8 cellular contexts compared by ENCODE assay signal in genomic region chr19:36528921-36529518, GRCh38. TPM values are rescaled to one million over a fixed set of nuclear protein-coding genes. Genes with fewer than 3 reads are reported as not detected.
DNase-seq lines count a peak whose midpoint lies in the region; ATAC-seq, FAIRE-seq and TF ChIP-seq lines count a peak whose summit lies in the region.

No MANE protein-coding gene starts in this region.

- TF ChIP-seq CTCF in hepatocyte (IDR thresholded peaks at IDR 0.05; ENCODE audit: poor library complexity) (no peak), spleen (IDR thresholded peaks at IDR 0.05 in 8 of 11, conservative IDR thresholded peaks at IDR 0.05 in 3 of 11) (no peak)

- no peaks in the 10 kb centered on the region for H3K27me3 ChIP-seq in BLaER1 treated with 17β-estradiol and CSF1 and Interleukin-3, amounts not matched to agents 10 nM and 100 nM
- H3K27me3 ChIP-seq in hepatocyte: no peaks in the 10 kb centered on the region
- H3K27me3 ChIP-seq in spleen (replicated peaks in 1 of 7): no peaks in the 10 kb centered on the region

- peak overlapping the region; percentile 99 for H3K4me3 Mint-ChIP-seq in activated T-helper 17 cell treated with anti-CD3 and anti-CD28 coated beads, Interleukin-2, amount 50 U/mL, for 72 hours

- H3K27ac ChIP-seq in BLaER1 treated with 17β-estradiol and CSF1 and Interleukin-3, amounts not matched to agents 10 nM and 100 nM: peak overlapping the region; percentile 81 to 97 (median 94)
- H3K27ac ChIP-seq in hepatocyte (peak overlapping the region; percentile 95), spleen (peak overlapping the region; percentile 87 to 94 (median 92))

- TF ChIP-seq POLR2A in spleen (IDR thresholded peaks at IDR 0.05): no peak

- intact Hi-C loops in spleen (cut with DNase I; ENCODE audit: low total_unique reads): loop anchor here (5.0 kb wide), 1 partner anchor 43 kb away; the partner anchor contains the start of gene ZNF529

- H3K4me1 Mint-ChIP-seq in activated T-helper 17 cell treated with anti-CD3 and anti-CD28 coated beads, Interleukin-2, amount 50 U/mL, for 72 hours: peaks cover 21% of the 10 kb centered on the region

- peak overlapping the region; percentile 86 to 95 (median 90) for H3K9ac ChIP-seq in BLaER1 treated with 17β-estradiol and CSF1 and Interleukin-3, amounts not matched to agents 10 nM and 100 nM

- H3K36me3 Mint-ChIP-seq in activated T-helper 17 cell treated with anti-CD3 and anti-CD28 coated beads, Interleukin-2, amount 50 U/mL, for 72 hours (ENCODE audit: low read depth): peaks cover 41% of the 10 kb centered on the region

- H3K4me2 ChIP-seq in BLaER1 treated with 17β-estradiol and CSF1 and Interleukin-3, amounts not matched to agents 10 nM and 100 nM: peak overlapping the region; percentile 69 to 96 (median 87)
- peak overlapping the region; percentile 92 for H3K4me2 ChIP-seq in hepatocyte

- H4K20me1 ChIP-seq in BLaER1 treated with 17β-estradiol and CSF1 and Interleukin-3, amounts not matched to agents 10 nM and 100 nM: no peaks in the 10 kb centered on the region; a peak in 1 of 22 replicates
- H4K20me1 ChIP-seq in hepatocyte (ENCODE audit: insufficient read depth, poor library complexity, severe bottlenecking): no peaks in the 10 kb centered on the region

- no peaks in the 10 kb centered on the region for H3K27me3 Mint-ChIP-seq in activated T-helper 17 cell treated with anti-CD3 and anti-CD28 coated beads, Interleukin-2, amount 50 U/mL, for 72 hours

- ATAC-seq in GM19043 (IDR thresholded peaks at IDR 0.05; ENCODE audit: low read depth, unreplicated experiment) (peak; percentile 5), HG03139 (IDR thresholded peaks at IDR 0.05; ENCODE audit: unreplicated experiment) (no peak)
- ATAC-seq in activated T-helper 17 cell treated with anti-CD3 and anti-CD28 coated beads, Interleukin-2, amount 50 U/mL, for 72 hours (replicated peaks): peak; percentile 41

- H3K4me3 ChIP-seq in BLaER1 treated with 17β-estradiol and CSF1 and Interleukin-3, amounts not matched to agents 10 nM and 100 nM: peak overlapping the region; percentile 68 to 86 (median 78)
- H3K4me3 ChIP-seq in hepatocyte (peak overlapping the region; percentile 55), spleen (peak overlapping the region; percentile 54 to 90 (median 66))

- peaks cover 12 to 20% (median 16%) of the 10 kb centered on the region in 10 experiments; a peak in 18 of 20 replicates for H3K4me1 ChIP-seq in BLaER1 treated with 17β-estradiol and CSF1 and Interleukin-3, amounts not matched to agents 10 nM and 100 nM
- H3K4me1 ChIP-seq in hepatocyte (ENCODE audit: insufficient read depth) (peaks cover 12% of the 10 kb centered on the region), spleen (peaks cover 0 to 29% (median 26%) of the 10 kb centered on the region in 6 donors)

- H3K9me3 Mint-ChIP-seq in activated T-helper 17 cell treated with anti-CD3 and anti-CD28 coated beads, Interleukin-2, amount 50 U/mL, for 72 hours: peaks cover 7% of the 10 kb centered on the region

- H3K27ac Mint-ChIP-seq in activated T-helper 17 cell treated with anti-CD3 and anti-CD28 coated beads, Interleukin-2, amount 50 U/mL, for 72 hours: peak overlapping the region; percentile 99

- peaks cover 62% of the 10 kb centered on the region for H3K79me2 ChIP-seq in hepatocyte

- WGBS in hepatocyte (ENCODE audit: low lambda C conversion rate, missing lambda C conversion rate): 11% methylated on average over 12 of the region's 12 CpGs
- WGBS in spleen, 5 donors: 12 to 14% (median 13%) methylated on average over 12 of the region's 12 CpGs

- H3K9me2 ChIP-seq in hepatocyte (replicated peaks; ENCODE audit: insufficient read depth): no peaks in the 10 kb centered on the region

- no peak for FAIRE-seq in HTR-8/SVneo (lab: Jason Lieb, UNC)

- peaks cover 66 to 80% (median 72%) of the 10 kb centered on the region in 11 experiments for H3K9me3 ChIP-seq in BLaER1 treated with 17β-estradiol and CSF1 and Interleukin-3, amounts not matched to agents 10 nM and 100 nM (replicated peaks in 1 of 11)
- H3K9me3 ChIP-seq in hepatocyte (ENCODE audit: low read depth) (peaks cover 34% of the 10 kb centered on the region), spleen (peaks cover 11 to 78% (median 76%) of the 10 kb centered on the region in 8 donors)

- peaks cover 37 to 68% (median 56%) of the 10 kb centered on the region in 11 experiments for H3K36me3 ChIP-seq in BLaER1 treated with 17β-estradiol and CSF1 and Interleukin-3, amounts not matched to agents 10 nM and 100 nM
- H3K36me3 ChIP-seq in hepatocyte (replicated peaks; ENCODE audit: insufficient read depth, low read depth): peaks cover 7% of the 10 kb centered on the region
- peaks cover 0 to 61% (median 17%) of the 10 kb centered on the region in 6 donors for H3K36me3 ChIP-seq in spleen

- DNase-seq in HTR-8/SVneo (ENCODE audit: insufficient read length, low spot score) (peak; percentile 7), hepatocyte (ENCODE audit: low spot score) (peak; percentile 39), spleen (no peak), GF-D8 (lab: John Stamatoyannopoulos, UW) (no peak)

- H2AFZ ChIP-seq in hepatocyte: peak overlapping the region; percentile 92

RNA-seq across cellular contexts. Expression of gene ZNF260, which starts 0.9 kb away (rescaled TPM):
- 1 to 10 TPM; 3.5 to 6.1 TPM for total RNA-seq in activated T-helper 17 cell treated with anti-CD3 and anti-CD28 coated beads, Interleukin-2, amount 50 U/mL, for 72 hours
- total RNA-seq in hepatocyte (16.4 and 20.3 TPM in 2 replicates), spleen (10 to 100 TPM in 5 of 7 donors, 1 to 10 TPM in 2; 8.7 to 14.8 (median 12.4) TPM)
- polyA plus RNA-seq in hepatocyte (11.8 and 12.9 TPM in 2 replicates), spleen (1 to 10 TPM; 2.9 to 5.4 (median 3.7) TPM)

RNA-seq across cellular contexts. Expression of gene ZNF566, which starts 39.7 kb away (rescaled TPM):
- total RNA-seq in activated T-helper 17 cell treated with anti-CD3 and anti-CD28 coated beads, Interleukin-2, amount 50 U/mL, for 72 hours: 1 to 10 TPM; 4.0 to 5.6 TPM
- total RNA-seq in hepatocyte (12.7 and 13.0 TPM in 2 replicates), spleen (10 to 100 TPM; 14.6 to 24.8 (median 17.5) TPM)
- polyA plus RNA-seq in hepatocyte (4.0 and 5.8 TPM in 2 replicates), spleen (1 to 10 TPM; 6.6 to 7.6 (median 7.4) TPM)

RNA-seq across cellular contexts. Expression of gene ZNF529, which starts 44.1 kb away (rescaled TPM):
- 10 to 100 TPM in 1 of 2 donors, 1 to 10 TPM in 1; 9.2 to 18.1 TPM for total RNA-seq in activated T-helper 17 cell treated with anti-CD3 and anti-CD28 coated beads, Interleukin-2, amount 50 U/mL, for 72 hours
- total RNA-seq in hepatocyte: 11.1 and 14.6 TPM in 2 replicates
- polyA plus RNA-seq in hepatocyte: 6.3 and 8.7 TPM in 2 replicates
- total RNA-seq in spleen: 10 to 100 TPM; 10.1 to 19.4 (median 14.2) TPM
- polyA plus RNA-seq in spleen: 1 to 10 TPM; 7.7 to 9.9 (median 8.0) TPM

Comparison
In these comparisons a context has a peak if more than half of its experiments do, and no peak if none do; other contexts are left out.
1. DNase-seq: peak in HTR-8/SVneo (single experiment) and hepatocyte (single experiment); none in spleen (single experiment) and GF-D8 (single experiment).
2. Peak in every context shown above with its lines, with median percentiles within 50 percentile points of each other: H3K27ac ChIP-seq and H3K4me3 ChIP-seq.